25 cellular contexts compared by ENCODE assay signal in genomic region chr12:115500872-115501271, GRCh38.
DNase-seq lines count a peak whose midpoint lies in the region; ATAC-seq, FAIRE-seq and TF ChIP-seq lines count a peak whose summit lies in the region.
"Had no signal": no experiment of that assay in that cellular context is flagged by ENCODE, and none has a peak within 500 bp of the region (broad histone marks: within the 10 kb centered on the region; RNA-seq: fewer than 3 reads in every experiment).

No MANE protein-coding gene starts in this region.

- no peaks in the 10 kb centered on the region for H3K4me1 Mint-ChIP-seq in osteocyte (ENCODE audit: unreplicated experiment)
- H3K4me1 Mint-ChIP-seq in CD8-positive, alpha-beta T cell (ENCODE audit: low read depth), result no peaks in the 10 kb centered on the region

- POLR2A ChIA-PET in GM12878 (lab: Charles Lee), result no interaction called here
- POLR2A ChIA-PET in CD8-positive, alpha-beta T cell (lab: Charles Lee), result no interaction called here

- intact Hi-C loops in GM12878 (cut with micrococcal nuclease; ENCODE audit: unreplicated experiment), result no loop called here
- intact Hi-C loops in CD8-positive, alpha-beta T cell (cut with DNase I, micrococcal nuclease), result no loop called here

- H3K4me3 ChIP-seq in GM12878, result no peak overlapping the region
- H3K4me3 ChIP-seq in CD8-positive, alpha-beta T cell (ENCODE audit: low read depth, low read length), result no peak overlapping the region
- H3K4me3 ChIP-seq: A549, BLaER1 had no signal

- in situ Hi-C loops in GM12878 (cut with MboI), result no loop called here

- H2AFZ ChIP-seq in GM12878 (ENCODE audit: control insufficient read depth, low read depth, low read length), result no peak overlapping the region

- no peak overlapping the region for H3K4me3 Mint-ChIP-seq in osteocyte (ENCODE audit: unreplicated experiment)
- H3K4me3 Mint-ChIP-seq in CD8-positive, alpha-beta T cell, result no peak overlapping the region
- H3K4me3 Mint-ChIP-seq: CD14-positive monocyte; CD8-positive, alpha-beta memory T cell had no signal

- no peak overlapping the region; the same call in 1 of the 2 replicates for H3K4me2 ChIP-seq in GM12878 (ENCODE audit: control insufficient read depth, insufficient read depth)
- H3K4me2 ChIP-seq: A549, BLaER1 had no signal

- TF ChIP-seq EP300 in GM12878 (IDR thresholded peaks at IDR 0.05; ENCODE audit: borderline replicate concordance in 1 of 2, control insufficient read depth in 1 of 2, low read depth in 2 of 2, low read length in 2 of 2), result no peak

- no TSS peak for BruUV-seq in GM12878 (replicated peaks; lab: Mats Ljungman, UMichigan)

- no peak overlapping the region for H3K9ac ChIP-seq in GM12878 (ENCODE audit: control insufficient read depth, insufficient read depth, low read length)
- H3K9ac ChIP-seq: BLaER1 had no signal

- ATAC-seq in GM12878 (no peak), HG03460 (IDR thresholded peaks at IDR 0.05; ENCODE audit: unreplicated experiment) (no peak), HG03196 (IDR thresholded peaks at IDR 0.05; ENCODE audit: unreplicated experiment) (no peak)
- ATAC-seq in CD8-positive, alpha-beta T cell, result no peak
- ATAC-seq: A549 had no signal

- H3K36me3 ChIP-seq in GM12878 (ENCODE audit: control insufficient read depth in 2 of 2, insufficient read depth in 2 of 2, low read length in 1 of 2), result no peaks in the 10 kb centered on the region
- H3K36me3 ChIP-seq in CD8-positive, alpha-beta T cell (ENCODE audit: insufficient read depth, low read length), result no peaks in the 10 kb centered on the region
- H3K36me3 ChIP-seq: BLaER1 had no signal

- no peaks in the 10 kb centered on the region for H3K79me2 ChIP-seq in GM12878 (ENCODE audit: control insufficient read depth, insufficient read depth, low read length)

- H3K36me3 Mint-ChIP-seq in osteocyte (ENCODE audit: unreplicated experiment), result no peaks in the 10 kb centered on the region
- H3K36me3 Mint-ChIP-seq in CD8-positive, alpha-beta T cell, result no peaks in the 10 kb centered on the region
- H3K36me3 Mint-ChIP-seq: CD14-positive monocyte; CD8-positive, alpha-beta memory T cell; IgD-negative memory B cell had no signal

- peaks cover 32% of the 10 kb centered on the region for H3K4me1 ChIP-seq in GM12878 (ENCODE audit: control insufficient read depth, insufficient read depth, low read length)
- no peaks in the 10 kb centered on the region for H3K4me1 ChIP-seq in CD8-positive, alpha-beta T cell (ENCODE audit: insufficient read depth, low read length)
- H3K4me1 ChIP-seq: A549 had no signal

- TF ChIP-seq POLR2A in GM12891 (IDR thresholded peaks at IDR 0.05; ENCODE audit: low read depth, low read length) (no peak), GM12878 (IDR thresholded peaks at IDR 0.05; ENCODE audit: low read depth, low read length) (no peak)

- no peak for TF ChIP-seq RAD21 in GM12878 (IDR thresholded peaks at IDR 0.05; ENCODE audit: insufficient read depth, low read depth, low read length)

- no peaks in the 10 kb centered on the region for H4K20me1 ChIP-seq in GM12878 (ENCODE audit: control insufficient read depth, insufficient read depth)
- H4K20me1 ChIP-seq: BLaER1 had no signal

- RAD21 ChIA-PET in GM12878 (lab: Charles Lee; ENCODE audit: unreplicated experiment), result no interaction called here

- FAIRE-seq in GM12891 (lab: Jason Lieb, UNC), result no peak
- no peak for FAIRE-seq in GM12878 (lab: Jason Lieb, UNC)
- FAIRE-seq: A549, GM12892, H54, HTR-8/SVneo had no signal

- SMC1A ChIA-PET in GM12878 (lab: Charles Lee; ENCODE audit: uncharacterized antibody, unreplicated experiment), result interaction anchor here (0.6 to 2.4 kb wide), 3 partner anchors 11 to 247 kb away, joined by 3 to 8 read pairs (median 3); no protein-coding TSS in a partner anchor

- WGBS in GM12878 (ENCODE audit: insufficient coverage, insufficient replicate concordance, low lambda C conversion rate, missing lambda C conversion rate), result 24% methylated on average over 4 of the region's 4 CpGs

- TF ChIP-seq CTCF in GM12878 (IDR thresholded peaks at IDR 0.05 in 2 of 3, conservative IDR thresholded peaks at IDR 0.05 in 1 of 3; ENCODE audit: control insufficient read depth in 2 of 3, extremely low read depth in 1 of 3, insufficient read depth in 1 of 3, low read depth in 3 of 3, low read length in 3 of 3) (no peak), osteocyte (IDR thresholded peaks at IDR 0.05) (no peak)
- no peak for TF ChIP-seq CTCF in CD8-positive, alpha-beta T cell (IDR thresholded peaks at IDR 0.05)

- H3K27me3 Mint-ChIP-seq in osteocyte (ENCODE audit: unreplicated experiment), result no peaks in the 10 kb centered on the region
- no peaks in the 10 kb centered on the region for H3K27me3 Mint-ChIP-seq in CD8-positive, alpha-beta T cell (ENCODE audit: low read depth)
- H3K27me3 Mint-ChIP-seq: CD8-positive, alpha-beta memory T cell; IgD-negative memory B cell had no signal

- peaks cover 4% of the 10 kb centered on the region; the same call in 2 of the 3 replicates for H3K9me3 ChIP-seq in GM12878 (replicated peaks; ENCODE audit: control insufficient read depth, insufficient read depth, low read length)
- H3K9me3 ChIP-seq in CD8-positive, alpha-beta T cell (ENCODE audit: low read length), result no peaks in the 10 kb centered on the region
- H3K9me3 ChIP-seq: A549 had no signal

- H3K27ac ChIP-seq in GM12878 (ENCODE audit: control insufficient read depth, insufficient read depth), result no peak overlapping the region
- H3K27ac ChIP-seq in CD8-positive, alpha-beta T cell (ENCODE audit: low read depth, low read length), result no peak overlapping the region
- H3K27ac ChIP-seq: A549, BLaER1 had no signal

- no peak overlapping the region for H3K27ac Mint-ChIP-seq in osteocyte (ENCODE audit: unreplicated experiment)
- H3K27ac Mint-ChIP-seq in CD8-positive, alpha-beta T cell, result no peak overlapping the region
- H3K27ac Mint-ChIP-seq: CD14-positive monocyte; CD8-positive, alpha-beta memory T cell; IgD-negative memory B cell had no signal

- CTCF ChIA-PET in GM12878 (lab: Yijun Ruan, JAX), result no interaction called here
- CTCF ChIA-PET in CD8-positive, alpha-beta T cell (lab: Charles Lee), result no interaction called here

- no peak for DNase-seq in GM12891 (ENCODE audit: insufficient read length, low spot score)
- DNase-seq in GM12878 (ENCODE audit: low read depth, low spot score), result no peak
- DNase-seq in inferior parietal cortex (ENCODE audit: extremely low spot score), result peak; percentile 27
- peak; percentile 6 for DNase-seq in stromal cell of bone marrow (ENCODE audit: low read depth)
- DNase-seq in osteocyte (ENCODE audit: extremely low spot score, unreplicated experiment), result no peak
- DNase-seq in CD8-positive, alpha-beta T cell, result no peak
- DNase-seq: AML-193; CD8-positive, alpha-beta memory T cell; COR-L47; DMS 273 treated with DMSO at 0.1 percent for 48 hours; DMS53; DND-41; EL; HCEC 1CT; Kasumi-1; KG1 had no signal

- no peaks in the 10 kb centered on the region for H3K27me3 ChIP-seq in GM12878 (replicated peaks in 1 of 2; ENCODE audit: control insufficient read depth in 2 of 2, insufficient read depth in 2 of 2, low read length in 1 of 2)
- no peaks in the 10 kb centered on the region for H3K27me3 ChIP-seq in CD8-positive, alpha-beta T cell (ENCODE audit: insufficient read depth, low read length)
- H3K27me3 ChIP-seq: BLaER1 had no signal

- H3K9me3 Mint-ChIP-seq in osteocyte (ENCODE audit: unreplicated experiment), result peaks cover 8% of the 10 kb centered on the region
- peaks cover 3% of the 10 kb centered on the region for H3K9me3 Mint-ChIP-seq in CD8-positive, alpha-beta T cell

TF ChIP-seq in GM12891, 5 proteins besides CTCF, POLR2A, EP300 and RAD21:
- TF ChIP-seq SPI1 (IDR thresholded peaks at IDR 0.05; ENCODE audit: low read depth, low read length) (peak; percentile 66), PAX5 (IDR thresholded peaks at IDR 0.05; ENCODE audit: insufficient read depth, low read length, severe bottlenecking) (no peak)

TF ChIP-seq in GM12878, 131 proteins besides CTCF, POLR2A, EP300 and RAD21 (continues in another document):
- TF ChIP-seq, protein P1, sequence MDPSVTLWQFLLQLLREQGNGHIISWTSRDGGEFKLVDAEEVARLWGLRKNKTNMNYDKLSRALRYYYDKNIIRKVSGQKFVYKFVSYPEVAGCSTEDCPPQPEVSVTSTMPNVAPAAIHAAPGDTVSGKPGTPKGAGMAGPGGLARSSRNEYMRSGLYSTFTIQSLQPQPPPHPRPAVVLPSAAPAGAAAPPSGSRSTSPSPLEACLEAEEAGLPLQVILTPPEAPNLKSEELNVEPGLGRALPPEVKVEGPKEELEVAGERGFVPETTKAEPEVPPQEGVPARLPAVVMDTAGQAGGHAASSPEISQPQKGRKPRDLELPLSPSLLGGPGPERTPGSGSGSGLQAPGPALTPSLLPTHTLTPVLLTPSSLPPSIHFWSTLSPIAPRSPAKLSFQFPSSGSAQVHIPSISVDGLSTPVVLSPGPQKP (IDR thresholded peaks at IDR 0.05; ENCODE audit: low read depth, low read length), result no peak
- TF ChIP-seq POLR2AphosphoS2 (IDR thresholded peaks at IDR 0.05; ENCODE audit: low read depth, low read length), result no peak
- no peak for TF ChIP-seq MXI1 (IDR thresholded peaks at IDR 0.05; ENCODE audit: low read depth, low read length)
- TF ChIP-seq IRF4 (IDR thresholded peaks at IDR 0.05; ENCODE audit: low read depth, low read length), result 0 out of 2 replicates have a peak, but pooled peaks have one; percentile 32
- TF ChIP-seq RBBP5 (conservative IDR thresholded peaks at IDR 0.05), result no peak
- no peak for TF ChIP-seq RCOR1 (conservative IDR thresholded peaks at IDR 0.05; ENCODE audit: low read depth, low read length)
- TF ChIP-seq SKIL (IDR thresholded peaks at IDR 0.05; ENCODE audit: low read depth, poor library complexity, severe bottlenecking), result no peak

Comparison
In these comparisons a context has a peak if more than half of its experiments do, and no peak if none do; other contexts are left out.
1. DNase-seq: peak in inferior parietal cortex (single experiment) and stromal cell of bone marrow (single experiment); none in GM12891 (single experiment), GM12878 (single experiment), osteocyte (single experiment) and CD8-positive, alpha-beta T cell (0 of 7).